9 cellular contexts compared by ENCODE assay signal in the genomic region with DNA sequence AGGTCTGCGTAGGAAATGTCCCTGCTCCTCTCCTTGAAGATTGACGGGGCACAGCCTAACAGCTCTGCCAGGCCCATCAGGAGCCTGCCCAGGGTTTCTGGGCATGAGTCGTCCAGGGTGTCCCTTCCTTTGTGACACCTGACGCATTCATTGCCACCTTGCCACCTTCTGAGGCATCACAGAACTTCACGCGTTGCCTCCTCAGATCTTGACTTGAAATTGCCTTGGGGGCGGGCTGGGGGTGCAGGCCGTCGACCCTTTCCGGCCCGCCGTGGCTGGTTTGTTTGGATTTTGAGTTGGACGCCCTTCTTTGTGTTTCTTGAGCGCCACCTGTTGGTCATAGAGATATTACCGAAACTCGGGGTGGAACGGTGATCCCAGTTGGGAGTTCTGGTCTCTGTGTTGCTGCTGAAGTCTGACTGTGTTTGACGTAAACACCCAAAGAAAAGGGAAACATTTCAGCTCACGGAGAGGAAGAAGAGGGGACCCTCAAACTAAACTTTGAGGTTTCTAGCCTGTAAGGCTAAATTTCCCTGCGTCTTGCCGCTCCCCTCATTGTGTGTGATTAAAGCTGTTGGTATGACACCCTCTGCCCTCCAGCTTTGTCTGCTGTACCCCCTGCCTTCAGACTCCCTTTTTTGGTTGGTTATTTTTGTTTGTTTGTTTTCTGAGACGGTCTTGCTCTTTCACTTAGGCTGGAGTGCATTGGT. TPM values are rescaled to one million over a fixed set of nuclear protein-coding genes. Genes with fewer than 3 reads are reported as not detected.
DNase-seq lines count a peak whose midpoint lies in the region; ATAC-seq and TF ChIP-seq lines count a peak whose summit lies in the region.
"Had no signal": no experiment of that assay in that cellular context is flagged by ENCODE, and none has a peak within 500 bp of the region (broad histone marks: within the 10 kb centered on the region; RNA-seq: fewer than 3 reads in every experiment).

No MANE protein-coding gene starts in this region.

- peaks cover 14% of the 10 kb centered on the region for H3K36me3 ChIP-seq in CD4-positive, alpha-beta memory T cell (ENCODE audit: insufficient read depth, low read length)
- H3K36me3 ChIP-seq in Peyer's patch = peaks cover 0 to 12% (median 0%) of the 10 kb centered on the region in 3 donors
- H3K36me3 ChIP-seq in neural progenitor cell = no peaks in the 10 kb centered on the region

- peak; percentile 63 to 72 (median 69) for DNase-seq in CD4-positive, alpha-beta memory T cell
- DNase-seq in HT1080 (ENCODE audit: low read depth) (peak; percentile 72), Peyer's patch (peak; percentile 63 to 88 (median 71)), fibroblast of pulmonary artery (ENCODE audit: low read depth) (peak; percentile 77), neural progenitor cell (ENCODE audit: low spot score) (peak; percentile 89), stromal cell of bone marrow (ENCODE audit: low read depth) (peak; percentile 45)
- DNase-seq in activated T-cell treated with anti-CD3 and anti-CD28 coated beads, Interleukin-2, amount 50 U/mL, for 72 hours = peak; percentile 75 to 80

- peak overlapping the region; percentile 40 for H3K4me2 ChIP-seq in neural progenitor cell

- peak overlapping the region; percentile 3 to 88 (median 69) for H3K27ac Mint-ChIP-seq in CD4-positive, alpha-beta memory T cell
- H3K27ac Mint-ChIP-seq in activated T-cell treated with anti-CD3 and anti-CD28 coated beads, Interleukin-2, amount 50 U/mL, for 72 hours = no peak overlapping the region
- H3K27ac Mint-ChIP-seq in neural progenitor cell = peak overlapping the region; percentile 31

- no peaks in the 10 kb centered on the region for H3F3A ChIP-seq in neural progenitor cell (ENCODE audit: low read depth)

- no peak overlapping the region for H3K4me3 ChIP-seq in CD4-positive, alpha-beta memory T cell (ENCODE audit: low read length in 2 of 2)
- H3K4me3 ChIP-seq in Peyer's patch (peak overlapping the region in 2 of 4 donors; percentile 19 to 20), fibroblast of pulmonary artery (replicated peaks; ENCODE audit: low read depth, low read length) (no peak overlapping the region), neural progenitor cell (no peak overlapping the region)

- peaks cover 20 to 37% (median 23%) of the 10 kb centered on the region in 4 donors for H3K4me1 Mint-ChIP-seq in CD4-positive, alpha-beta memory T cell
- peaks cover 32% of the 10 kb centered on the region for H3K4me1 Mint-ChIP-seq in activated T-cell treated with anti-CD3 and anti-CD28 coated beads, Interleukin-2, amount 50 U/mL, for 72 hours (ENCODE audit: low read depth)
- H3K4me1 Mint-ChIP-seq in neural progenitor cell = peaks cover 12% of the 10 kb centered on the region

- H3K27me3 ChIP-seq in CD4-positive, alpha-beta memory T cell (ENCODE audit: insufficient read depth, low read length) = no peaks in the 10 kb centered on the region
- H3K27me3 ChIP-seq in Peyer's patch (no peaks in the 10 kb centered on the region), neural progenitor cell (no peaks in the 10 kb centered on the region)

- no peaks in the 10 kb centered on the region for H3K79me2 ChIP-seq in neural progenitor cell (ENCODE audit: low read depth)

- H4K20me1 ChIP-seq in neural progenitor cell (ENCODE audit: low read depth) = no peaks in the 10 kb centered on the region

- intact Hi-C loops in CD4-positive, alpha-beta memory T cell (cut with micrococcal nuclease) = loop anchor here (1.0 kb wide), 2 partner anchors 45 to 69 kb away; a partner anchor contains a TSS

- no peaks in the 10 kb centered on the region for H3K9me3 Mint-ChIP-seq in CD4-positive, alpha-beta memory T cell
- no peaks in the 10 kb centered on the region for H3K9me3 Mint-ChIP-seq in activated T-cell treated with anti-CD3 and anti-CD28 coated beads, Interleukin-2, amount 50 U/mL, for 72 hours
- H3K9me3 Mint-ChIP-seq in neural progenitor cell = no peaks in the 10 kb centered on the region

- peak; percentile 73 to 80 for ATAC-seq in activated T-cell treated with anti-CD3 and anti-CD28 coated beads, Interleukin-2, amount 50 U/mL, for 72 hours (replicated peaks in 1 of 2)
- ATAC-seq in GM19397 (IDR thresholded peaks at IDR 0.05; ENCODE audit: unreplicated experiment) = no peak

- H3K4me1 ChIP-seq in CD4-positive, alpha-beta memory T cell (ENCODE audit: insufficient read depth, low read length) = peaks cover 19% of the 10 kb centered on the region
- H3K4me1 ChIP-seq in Peyer's patch (peaks cover 0 to 67% (median 4%) of the 10 kb centered on the region in 4 donors), neural progenitor cell (no peaks in the 10 kb centered on the region)

- no peaks in the 10 kb centered on the region for H3K9me3 ChIP-seq in CD4-positive, alpha-beta memory T cell (ENCODE audit: control insufficient read depth in 1 of 2, low read length in 2 of 2)
- H3K9me3 ChIP-seq in Peyer's patch = no peaks in the 10 kb centered on the region
- no peaks in the 10 kb centered on the region for H3K9me3 ChIP-seq in neural progenitor cell (ENCODE audit: low read depth)

- TF ChIP-seq POLR2A in Peyer's patch (IDR thresholded peaks at IDR 0.05) = no peak

- CTCF ChIA-PET in CD4-positive, alpha-beta memory T cell (lab: Charles Lee; ENCODE audit: partially characterized antibody) = interaction anchor here (0.6 to 12.0 kb wide), 44 partner anchors 8 to 329 kb away, joined by 3 to 186 read pairs (median 5); a partner anchor contains a TSS

- TF ChIP-seq CTCF in Peyer's patch (IDR thresholded peaks at IDR 0.05) = peak; percentile 62 to 86 (median 76)
- peak; percentile 68 for TF ChIP-seq CTCF in fibroblast of pulmonary artery (IDR thresholded peaks at IDR 0.05; ENCODE audit: low read length, missing control alignments)
- TF ChIP-seq CTCF in neural progenitor cell (IDR thresholded peaks at IDR 0.05) = peak; percentile 88

- H3K4me3 Mint-ChIP-seq in CD4-positive, alpha-beta memory T cell = peak overlapping the region in 3 of 8 donors; percentile 53 to 78 (median 73)
- H3K4me3 Mint-ChIP-seq in activated T-cell treated with anti-CD3 and anti-CD28 coated beads, Interleukin-2, amount 50 U/mL, for 72 hours = peak overlapping the region; percentile 26 to 66
- no peak overlapping the region for H3K4me3 Mint-ChIP-seq in neural progenitor cell

- H3K27me3 Mint-ChIP-seq in CD4-positive, alpha-beta memory T cell = no peaks in the 10 kb centered on the region
- no peaks in the 10 kb centered on the region for H3K27me3 Mint-ChIP-seq in activated T-cell treated with anti-CD3 and anti-CD28 coated beads, Interleukin-2, amount 50 U/mL, for 72 hours (ENCODE audit: low read depth)
- H3K27me3 Mint-ChIP-seq in neural progenitor cell (ENCODE audit: insufficient read depth, low read depth) = peaks cover 4% of the 10 kb centered on the region

- POLR2A ChIA-PET in CD4-positive, alpha-beta memory T cell (lab: Charles Lee; ENCODE audit: partially characterized antibody) = interaction anchor here (0.8 to 2.4 kb wide), 6 partner anchors 41 to 234 kb away, joined by 3 to 13 read pairs (median 4); a partner anchor contains a TSS

- H3K9ac ChIP-seq in neural progenitor cell = no peak overlapping the region

- peak overlapping the region; percentile 87 for H2AFZ ChIP-seq in neural progenitor cell (replicated peaks)

- H3K27ac ChIP-seq in CD4-positive, alpha-beta memory T cell (ENCODE audit: low read depth, low read length) = no peak overlapping the region
- H3K27ac ChIP-seq in Peyer's patch (peak overlapping the region in 2 of 4 donors; percentile 19 to 32), neural progenitor cell (no peak overlapping the region)

- peaks cover 2 to 12% of the 10 kb centered on the region in 2 donors for H3K36me3 Mint-ChIP-seq in CD4-positive, alpha-beta memory T cell
- no peaks in the 10 kb centered on the region for H3K36me3 Mint-ChIP-seq in activated T-cell treated with anti-CD3 and anti-CD28 coated beads, Interleukin-2, amount 50 U/mL, for 72 hours (ENCODE audit: insufficient read depth in 2 of 2)
- H3K36me3 Mint-ChIP-seq in neural progenitor cell = peaks cover 1% of the 10 kb centered on the region

RNA-seq across cellular contexts. Expression of a gene that starts 44.6 kb away (rescaled TPM):
- 10 to 100 TPM; 79.5 to 88.1 TPM for total RNA-seq in CD4-positive, alpha-beta memory T cell
- 10 to 100 TPM in 1 of 2 donors, 1 to 10 TPM in 1; 2.7 to 23.8 TPM for polyA plus RNA-seq in CD4-positive, alpha-beta memory T cell
- total RNA-seq in HT1080 (2014; rRNA removed; shearing (Covaris generic)) = 7.8 and 10.9 TPM in 2 replicates
- polyA plus RNA-seq in HT1080 (2015; cell fraction: cytosol; rRNA removed) = 14.3 and 18.6 TPM in 2 replicates
- 30.5 and 36.4 TPM in 2 replicates for polyA plus RNA-seq in HT1080 (2015; cell fraction: nucleus; rRNA removed)
- 100 to 1,000 TPM in 2 of 4 donors, 10 to 100 TPM in 2; 41.5 to 157 (median 98.3) TPM for total RNA-seq in Peyer's patch
- total RNA-seq in activated T-cell treated with anti-CD3 and anti-CD28 coated beads, Interleukin-2, amount 50 U/mL, for 72 hours = 10 to 100 TPM; 17.1 to 17.5 TPM
- 1.9 and 4.3 TPM in 2 replicates for total RNA-seq in neural progenitor cell (ENCODE audit: low replicate concordance)

RNA-seq across cellular contexts. Expression of a gene that starts 50.8 kb away (rescaled TPM):
- total RNA-seq in CD4-positive, alpha-beta memory T cell = not detected
- not detected for polyA plus RNA-seq in CD4-positive, alpha-beta memory T cell
- total RNA-seq in HT1080 (2014; rRNA removed; shearing (Covaris generic)) = not detected in 2 replicates
- not detected in 2 replicates for polyA plus RNA-seq in HT1080 (2015; cell fraction: cytosol; rRNA removed)
- polyA plus RNA-seq in HT1080 (2015; cell fraction: nucleus; rRNA removed) = not detected in 2 replicates
- total RNA-seq in Peyer's patch (not detected), neural progenitor cell (ENCODE audit: low replicate concordance) (not detected in 2 replicates)
- 1 to 10 TPM; 4.0 to 8.0 TPM for total RNA-seq in activated T-cell treated with anti-CD3 and anti-CD28 coated beads, Interleukin-2, amount 50 U/mL, for 72 hours
- total RNA-seq: T-helper 1 cell treated with Interleukin-12 subunit alpha and Interleukin-12 subunit beta and Interleukin-4 antibody, amounts not matched to agents 30 ng/mL and 1 ng/mL, for 36 hours had no signal

RNA-seq across cellular contexts. Expression of a gene that starts 59.7 kb away (rescaled TPM):
- total RNA-seq in CD4-positive, alpha-beta memory T cell = not detected
- polyA plus RNA-seq in CD4-positive, alpha-beta memory T cell = not detected
- not detected in 2 replicates for total RNA-seq in HT1080 (2014; rRNA removed; shearing (Covaris generic))
- not detected in 2 replicates for polyA plus RNA-seq in HT1080 (2015; cell fraction: cytosol; rRNA removed)
- polyA plus RNA-seq in HT1080 (2015; cell fraction: nucleus; rRNA removed) = not detected in 2 replicates
- total RNA-seq in Peyer's patch = not detected
- total RNA-seq in activated T-cell treated with anti-CD3 and anti-CD28 coated beads, Interleukin-2, amount 50 U/mL, for 72 hours = 1 to 10 TPM in 1 of 2 donors, under 1 TPM in 1; 0.74 to 1.2 TPM
- total RNA-seq in neural progenitor cell (ENCODE audit: low replicate concordance) = 0.24 and 0.46 TPM in 2 replicates
- total RNA-seq: T-helper 1 cell treated with Interleukin-12 subunit alpha and Interleukin-12 subunit beta and Interleukin-4 antibody, amounts not matched to agents 30 ng/mL and 1 ng/mL, for 36 hours had no signal
